In the genomic region with DNA sequence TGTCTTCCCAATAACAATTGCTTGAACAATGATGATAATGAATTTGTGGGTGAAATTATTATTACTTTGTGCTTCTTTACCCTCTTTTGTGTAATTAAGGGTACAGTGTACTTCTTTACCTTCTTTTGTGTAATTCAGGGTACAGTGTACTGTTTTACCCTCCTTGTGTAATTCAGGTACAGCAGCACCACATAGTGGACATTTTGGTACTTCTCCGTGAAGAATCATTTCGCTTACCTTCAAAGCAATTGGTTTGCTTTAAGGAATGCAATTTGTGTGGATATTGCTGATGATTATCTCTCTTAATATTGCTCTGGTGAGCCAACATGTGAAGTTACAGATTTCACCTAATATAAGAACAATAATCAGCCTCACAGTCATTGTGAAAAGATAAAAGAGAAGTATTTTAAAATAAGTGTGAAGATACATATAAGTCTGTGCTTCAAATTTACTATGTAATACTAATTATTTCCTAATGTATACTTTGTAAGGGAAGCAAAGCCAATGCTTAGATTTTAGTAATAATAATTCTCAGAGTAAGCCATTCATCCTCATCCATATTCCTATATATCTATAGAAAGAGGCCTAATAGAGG, we compare ENCODE assay signal across 8 cellular contexts. TPM values are rescaled to one million over a fixed set of nuclear protein-coding genes. Genes with fewer than 3 reads are reported as not detected.
DNase-seq lines count a peak whose midpoint lies in the region; ATAC-seq and TF ChIP-seq lines count a peak whose summit lies in the region.

No MANE protein-coding gene starts in this region.

- ATAC-seq in WTC11: peak; percentile 65

- H3K27me3 Mint-ChIP-seq in HFFc6 (ENCODE audit: insufficient read depth) (no peaks in the 10 kb centered on the region; the same call in none of the 2 replicates), WTC11 (ENCODE audit: low read depth) (no peaks in the 10 kb centered on the region)

- DNase-seq in Ammon's horn (ENCODE audit: low spot score) (peak; percentile 75), GM12865 (ENCODE audit: low read depth) (peak; percentile 75), HFFc6 (peak; percentile 51), NAMALWA (ENCODE audit: low spot score) (peak; percentile 78), WTC11 (ENCODE audit: low spot score) (no peak), glomerular visceral epithelial cell (ENCODE audit: extremely low spot score) (peak; percentile 57), retina (peak; percentile 33), MG63 (no peak)

- H3K27me3 ChIP-seq in MG63: no peaks in the 10 kb centered on the region

- POLR2A ChIA-PET in WTC11 (lab: Charles Lee): no interaction called here

- no peaks in the 10 kb centered on the region for H3K36me3 Mint-ChIP-seq in HFFc6 (ENCODE audit: low read depth)
- H3K36me3 Mint-ChIP-seq in WTC11: no peaks in the 10 kb centered on the region

- H3K27ac Mint-ChIP-seq in HFFc6: no peak overlapping the region
- no peak overlapping the region for H3K27ac Mint-ChIP-seq in WTC11

- peaks cover 16% of the 10 kb centered on the region for H3K4me1 Mint-ChIP-seq in HFFc6 (ENCODE audit: low read depth)
- H3K4me1 Mint-ChIP-seq in WTC11: peaks cover 34% of the 10 kb centered on the region

- H3K4me3 Mint-ChIP-seq in HFFc6 (no peak overlapping the region), WTC11 (no peak overlapping the region)

- TF ChIP-seq CTCF in GM12865 (IDR thresholded peaks at IDR 0.05; ENCODE audit: insufficient read depth, low read depth, low read length, missing control alignments) (peak; percentile 64), HFFc6 (IDR thresholded peaks at IDR 0.05) (peak; percentile 85), WTC11 (IDR thresholded peaks at IDR 0.05) (0 out of 2 replicates have a peak, but pooled peaks have one; percentile 41)

- H3K4me3 ChIP-seq in GM12865 (ENCODE audit: low read depth, low read length) (no peak overlapping the region), MG63 (no peak overlapping the region)

- H3K9me3 Mint-ChIP-seq in HFFc6: no peaks in the 10 kb centered on the region
- H3K9me3 Mint-ChIP-seq in WTC11: no peaks in the 10 kb centered on the region

- CTCF ChIA-PET in WTC11 (lab: Charles Lee): interaction anchor here (2.3 kb wide), 1 partner anchor 113 kb away, joined by 6 read pairs; no protein-coding TSS in a partner anchor

- no peaks in the 10 kb centered on the region for H3K9me3 ChIP-seq in MG63

- no peaks in the 10 kb centered on the region for H3K36me3 ChIP-seq in MG63

TF ChIP-seq in WTC11, 78 proteins besides CTCF, POLR2A, EP300 and RAD21:
- TF ChIP-seq, protein P1, sequence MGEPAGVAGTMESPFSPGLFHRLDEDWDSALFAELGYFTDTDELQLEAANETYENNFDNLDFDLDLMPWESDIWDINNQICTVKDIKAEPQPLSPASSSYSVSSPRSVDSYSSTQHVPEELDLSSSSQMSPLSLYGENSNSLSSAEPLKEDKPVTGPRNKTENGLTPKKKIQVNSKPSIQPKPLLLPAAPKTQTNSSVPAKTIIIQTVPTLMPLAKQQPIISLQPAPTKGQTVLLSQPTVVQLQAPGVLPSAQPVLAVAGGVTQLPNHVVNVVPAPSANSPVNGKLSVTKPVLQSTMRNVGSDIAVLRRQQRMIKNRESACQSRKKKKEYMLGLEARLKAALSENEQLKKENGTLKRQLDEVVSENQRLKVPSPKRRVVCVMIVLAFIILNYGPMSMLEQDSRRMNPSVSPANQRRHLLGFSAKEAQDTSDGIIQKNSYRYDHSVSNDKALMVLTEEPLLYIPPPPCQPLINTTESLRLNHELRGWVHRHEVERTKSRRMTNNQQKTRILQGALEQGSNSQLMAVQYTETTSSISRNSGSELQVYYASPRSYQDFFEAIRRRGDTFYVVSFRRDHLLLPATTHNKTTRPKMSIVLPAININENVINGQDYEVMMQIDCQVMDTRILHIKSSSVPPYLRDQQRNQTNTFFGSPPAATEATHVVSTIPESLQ (CRISPR knock-in tag; IDR thresholded peaks at IDR 0.05): no peak
- TF ChIP-seq, protein P2, sequence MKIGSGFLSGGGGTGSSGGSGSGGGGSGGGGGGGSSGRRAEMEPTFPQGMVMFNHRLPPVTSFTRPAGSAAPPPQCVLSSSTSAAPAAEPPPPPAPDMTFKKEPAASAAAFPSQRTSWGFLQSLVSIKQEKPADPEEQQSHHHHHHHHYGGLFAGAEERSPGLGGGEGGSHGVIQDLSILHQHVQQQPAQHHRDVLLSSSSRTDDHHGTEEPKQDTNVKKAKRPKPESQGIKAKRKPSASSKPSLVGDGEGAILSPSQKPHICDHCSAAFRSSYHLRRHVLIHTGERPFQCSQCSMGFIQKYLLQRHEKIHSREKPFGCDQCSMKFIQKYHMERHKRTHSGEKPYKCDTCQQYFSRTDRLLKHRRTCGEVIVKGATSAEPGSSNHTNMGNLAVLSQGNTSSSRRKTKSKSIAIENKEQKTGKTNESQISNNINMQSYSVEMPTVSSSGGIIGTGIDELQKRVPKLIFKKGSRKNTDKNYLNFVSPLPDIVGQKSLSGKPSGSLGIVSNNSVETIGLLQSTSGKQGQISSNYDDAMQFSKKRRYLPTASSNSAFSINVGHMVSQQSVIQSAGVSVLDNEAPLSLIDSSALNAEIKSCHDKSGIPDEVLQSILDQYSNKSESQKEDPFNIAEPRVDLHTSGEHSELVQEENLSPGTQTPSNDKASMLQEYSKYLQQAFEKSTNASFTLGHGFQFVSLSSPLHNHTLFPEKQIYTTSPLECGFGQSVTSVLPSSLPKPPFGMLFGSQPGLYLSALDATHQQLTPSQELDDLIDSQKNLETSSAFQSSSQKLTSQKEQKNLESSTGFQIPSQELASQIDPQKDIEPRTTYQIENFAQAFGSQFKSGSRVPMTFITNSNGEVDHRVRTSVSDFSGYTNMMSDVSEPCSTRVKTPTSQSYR (CRISPR knock-in tag; IDR thresholded peaks at IDR 0.05): no peak
- TF ChIP-seq, protein P3, sequence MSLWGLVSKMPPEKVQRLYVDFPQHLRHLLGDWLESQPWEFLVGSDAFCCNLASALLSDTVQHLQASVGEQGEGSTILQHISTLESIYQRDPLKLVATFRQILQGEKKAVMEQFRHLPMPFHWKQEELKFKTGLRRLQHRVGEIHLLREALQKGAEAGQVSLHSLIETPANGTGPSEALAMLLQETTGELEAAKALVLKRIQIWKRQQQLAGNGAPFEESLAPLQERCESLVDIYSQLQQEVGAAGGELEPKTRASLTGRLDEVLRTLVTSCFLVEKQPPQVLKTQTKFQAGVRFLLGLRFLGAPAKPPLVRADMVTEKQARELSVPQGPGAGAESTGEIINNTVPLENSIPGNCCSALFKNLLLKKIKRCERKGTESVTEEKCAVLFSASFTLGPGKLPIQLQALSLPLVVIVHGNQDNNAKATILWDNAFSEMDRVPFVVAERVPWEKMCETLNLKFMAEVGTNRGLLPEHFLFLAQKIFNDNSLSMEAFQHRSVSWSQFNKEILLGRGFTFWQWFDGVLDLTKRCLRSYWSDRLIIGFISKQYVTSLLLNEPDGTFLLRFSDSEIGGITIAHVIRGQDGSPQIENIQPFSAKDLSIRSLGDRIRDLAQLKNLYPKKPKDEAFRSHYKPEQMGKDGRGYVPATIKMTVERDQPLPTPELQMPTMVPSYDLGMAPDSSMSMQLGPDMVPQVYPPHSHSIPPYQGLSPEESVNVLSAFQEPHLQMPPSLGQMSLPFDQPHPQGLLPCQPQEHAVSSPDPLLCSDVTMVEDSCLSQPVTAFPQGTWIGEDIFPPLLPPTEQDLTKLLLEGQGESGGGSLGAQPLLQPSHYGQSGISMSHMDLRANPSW (CRISPR knock-in tag; conservative IDR thresholded peaks at IDR 0.05; ENCODE audit: low read depth): no peak
- TF ChIP-seq, protein P4, sequence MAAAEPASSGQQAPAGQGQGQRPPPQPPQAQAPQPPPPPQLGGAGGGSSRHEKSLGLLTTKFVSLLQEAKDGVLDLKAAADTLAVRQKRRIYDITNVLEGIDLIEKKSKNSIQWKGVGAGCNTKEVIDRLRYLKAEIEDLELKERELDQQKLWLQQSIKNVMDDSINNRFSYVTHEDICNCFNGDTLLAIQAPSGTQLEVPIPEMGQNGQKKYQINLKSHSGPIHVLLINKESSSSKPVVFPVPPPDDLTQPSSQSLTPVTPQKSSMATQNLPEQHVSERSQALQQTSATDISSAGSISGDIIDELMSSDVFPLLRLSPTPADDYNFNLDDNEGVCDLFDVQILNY (CRISPR knock-in tag; IDR thresholded peaks at IDR 0.05): no peak
- TF ChIP-seq CREM (CRISPR knock-in tag; IDR thresholded peaks at IDR 0.05) (no peak), ZNF416 (CRISPR knock-in tag; IDR thresholded peaks at IDR 0.05) (no peak), JUN (CRISPR knock-in tag; IDR thresholded peaks at IDR 0.05) (no peak), SP1 (CRISPR knock-in tag; conservative IDR thresholded peaks at IDR 0.05) (no peak)
- TF ChIP-seq, protein P5, sequence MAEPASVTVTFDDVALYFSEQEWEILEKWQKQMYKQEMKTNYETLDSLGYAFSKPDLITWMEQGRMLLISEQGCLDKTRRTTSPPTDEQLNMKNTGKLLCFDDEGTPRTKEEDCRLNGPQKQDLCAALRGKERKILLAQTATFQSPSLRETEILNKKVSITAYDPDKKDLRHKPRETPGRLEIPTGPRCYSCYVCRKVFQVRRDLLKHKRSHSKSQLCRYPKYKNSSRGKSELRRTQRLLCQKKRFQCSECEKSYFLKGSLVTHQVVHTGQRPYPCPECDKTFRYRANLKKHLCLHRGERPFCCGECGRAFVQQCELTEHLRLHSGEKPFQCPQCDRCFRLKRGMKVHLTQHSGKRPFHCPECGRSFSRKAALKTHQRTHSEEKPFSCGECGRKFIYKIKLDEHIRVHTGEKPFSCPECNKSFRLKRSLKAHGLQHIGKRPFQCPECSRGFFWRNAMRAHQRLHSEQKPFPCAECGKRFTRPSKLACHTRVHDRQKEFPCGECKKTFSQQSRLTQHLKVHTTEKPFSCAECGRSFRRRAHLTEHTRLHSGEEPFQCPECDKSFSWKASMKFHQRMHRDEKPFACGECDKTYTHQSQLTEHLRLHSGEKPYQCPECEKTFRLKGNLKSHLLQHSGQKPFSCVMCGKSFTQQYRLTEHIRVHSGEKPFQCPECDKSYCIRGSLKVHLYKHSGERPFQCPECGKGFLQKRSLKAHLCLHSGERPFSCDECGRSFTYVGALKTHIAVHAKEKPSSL (CRISPR knock-in tag; conservative IDR thresholded peaks at IDR 0.05): no peak
- TF ChIP-seq, protein P6, sequence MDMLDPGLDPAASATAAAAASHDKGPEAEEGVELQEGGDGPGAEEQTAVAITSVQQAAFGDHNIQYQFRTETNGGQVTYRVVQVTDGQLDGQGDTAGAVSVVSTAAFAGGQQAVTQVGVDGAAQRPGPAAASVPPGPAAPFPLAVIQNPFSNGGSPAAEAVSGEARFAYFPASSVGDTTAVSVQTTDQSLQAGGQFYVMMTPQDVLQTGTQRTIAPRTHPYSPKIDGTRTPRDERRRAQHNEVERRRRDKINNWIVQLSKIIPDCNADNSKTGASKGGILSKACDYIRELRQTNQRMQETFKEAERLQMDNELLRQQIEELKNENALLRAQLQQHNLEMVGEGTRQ (CRISPR knock-in tag; IDR thresholded peaks at IDR 0.05): no peak

RNA-seq across cellular contexts. Expression of a gene that starts 27.2 kb away (rescaled TPM):
- total RNA-seq in HFFc6 (2021; fragmentation: NEBNext Ultra II Directional; extraction: Animal tissue kit (Norgen Biotek cat#: 25700)): 10 to 100 TPM; 27.2 to 36.6 (median 31.8) TPM
- total RNA-seq in WTC11 (2021): 21.6 to 24.0 TPM (median 22.4 TPM) in 3 replicates
- total RNA-seq in MG63 (2014; rRNA removed; shearing (Covaris generic); ENCODE audit: low replicate concordance): 7.6 and 8.1 TPM in 2 replicates

Comparison
In these comparisons a context has a peak if more than half of its experiments do, and no peak if none do; other contexts are left out.
1. DNase-seq: peak in Ammon's horn (single experiment), GM12865 (single experiment), HFFc6 (single experiment), NAMALWA (single experiment), glomerular visceral epithelial cell (single experiment) and retina (single experiment); none in WTC11 (single experiment) and MG63 (single experiment).
2. Peak in every context shown above with its lines, with median percentiles within 50 percentile points of each other: CTCF ChIP-seq.